ENCODE assay signal across 14 cellular contexts in genomic region chr9:6040077-6040476, GRCh38.
"Had no signal": no experiment of that assay in that cellular context is flagged by ENCODE, and none has a peak within 500 bp of the region (broad histone marks: within the 10 kb centered on the region; RNA-seq: fewer than 3 reads in every experiment).

No MANE protein-coding gene starts in this region.

- ATAC-seq: activated CD8-positive, alpha-beta T cell treated with anti-CD3 and anti-CD28 coated beads for 36 hours; activated T-cell treated with anti-CD3 and anti-CD28 coated beads, Interleukin-2, amount 50 U/mL, for 72 hours; left lung; mucosa of descending colon; naive thymus-derived CD8-positive, alpha-beta T cell had no signal

- DNase-seq: activated B cell treated with CpG ODN at 0.5 μM for 24 hours; activated CD4-positive, alpha-beta T cell treated with anti-CD3 and anti-CD28 coated beads for 48 hours; activated CD8-positive, alpha-beta memory T cell treated with anti-CD3 and anti-CD28 coated beads, Interleukin-2, amount 50 U/mL, for 4 hours; activated CD8-positive, alpha-beta T cell treated with anti-CD3 and anti-CD28 coated beads for 36 hours; activated gamma-delta T cell; activated T-cell treated with anti-CD3 and anti-CD28 coated beads, Interleukin-2, amount 50 U/mL, for 72 hours; left lung; mammary epithelial cell; mucosa of descending colon; naive thymus-derived CD8-positive, alpha-beta T cell; stimulated activated CD4-positive, alpha-beta T cell treated with anti-CD3 and anti-CD28 coated beads, Interleukin-2, amount 100 ng/mL, for 48 hours; stimulated activated naive CD4-positive, alpha-beta T cell; tibial artery; uterus had no signal
